In the genomic region with DNA sequence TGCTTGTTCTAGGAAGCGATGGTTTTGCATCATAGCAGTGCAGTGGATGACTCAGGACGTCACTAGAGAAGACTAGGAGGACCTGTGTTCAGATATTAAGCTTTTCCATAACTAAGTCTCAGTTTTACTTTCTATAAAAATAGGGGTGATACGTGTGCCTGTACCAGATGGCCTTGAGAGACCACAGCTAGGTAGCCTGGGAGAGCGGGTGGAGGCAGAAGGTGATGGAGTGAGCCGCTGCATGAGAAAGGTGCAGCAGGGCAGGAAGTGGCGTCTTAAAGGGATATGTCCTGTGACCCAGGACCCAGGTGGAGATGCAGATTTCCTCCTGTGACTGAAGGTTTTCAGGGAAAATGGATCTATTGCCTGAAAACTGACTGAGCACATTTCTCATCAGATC, we compare ENCODE assay signal across 20 cellular contexts.
"Had no signal": no experiment of that assay in that cellular context is flagged by ENCODE, and none has a peak within 500 bp of the region (broad histone marks: within the 10 kb centered on the region; RNA-seq: fewer than 3 reads in every experiment).

No MANE protein-coding gene starts in this region.

- H2AFZ ChIP-seq: PC-9 had no signal

- H3K36me3 ChIP-seq: breast epithelium, WERI-Rb-1 had no signal

- H3K27me3 ChIP-seq: breast epithelium had no signal

- H3K4me1 ChIP-seq: breast epithelium had no signal

- DNase-seq: activated CD4-positive, alpha-beta T cell treated with anti-CD3 and anti-CD28 coated beads for 4 hours; activated CD8-positive, alpha-beta memory T cell treated with anti-CD3 and anti-CD28 coated beads, Interleukin-2, amount 50 U/mL, for 4 hours; activated CD8-positive, alpha-beta T cell treated with anti-CD3 and anti-CD28 coated beads for 36 hours; activated gamma-delta T cell treated with Interleukin-2 at 50 U/mL for 16 hours; activated naive CD4-positive, alpha-beta T cell treated with anti-CD3 and anti-CD28 coated beads, Interleukin-2, amount 10 ng/mL, durations not matched to agents 7 days and 5 days; activated T-cell treated with anti-CD3 and anti-CD28 coated beads, Interleukin-2, amount 50 U/mL, for 72 hours; aorta; caudate nucleus; KBM-7; NCI-H1105 treated with DMSO at 0.1 percent for 48 hours; NCI-H1436 treated with DMSO at 0.1 percent for 48 hours; NCI-H187; NCI-H2081; NCI-H510A treated with DMSO at 0.1 percent for 48 hours; NCI-H69; PC-9; T-helper 1 cell; WERI-Rb-1 had no signal

- H3K27ac ChIP-seq: breast epithelium, PC-9, SK-N-MC, WERI-Rb-1 had no signal

- H3K9me3 ChIP-seq: breast epithelium had no signal

- H3K4me2 ChIP-seq: PC-9 had no signal

- H3K4me3 ChIP-seq: breast epithelium, PC-9, SK-N-MC had no signal
